8 cellular contexts compared by ENCODE assay signal in the genomic region with DNA sequence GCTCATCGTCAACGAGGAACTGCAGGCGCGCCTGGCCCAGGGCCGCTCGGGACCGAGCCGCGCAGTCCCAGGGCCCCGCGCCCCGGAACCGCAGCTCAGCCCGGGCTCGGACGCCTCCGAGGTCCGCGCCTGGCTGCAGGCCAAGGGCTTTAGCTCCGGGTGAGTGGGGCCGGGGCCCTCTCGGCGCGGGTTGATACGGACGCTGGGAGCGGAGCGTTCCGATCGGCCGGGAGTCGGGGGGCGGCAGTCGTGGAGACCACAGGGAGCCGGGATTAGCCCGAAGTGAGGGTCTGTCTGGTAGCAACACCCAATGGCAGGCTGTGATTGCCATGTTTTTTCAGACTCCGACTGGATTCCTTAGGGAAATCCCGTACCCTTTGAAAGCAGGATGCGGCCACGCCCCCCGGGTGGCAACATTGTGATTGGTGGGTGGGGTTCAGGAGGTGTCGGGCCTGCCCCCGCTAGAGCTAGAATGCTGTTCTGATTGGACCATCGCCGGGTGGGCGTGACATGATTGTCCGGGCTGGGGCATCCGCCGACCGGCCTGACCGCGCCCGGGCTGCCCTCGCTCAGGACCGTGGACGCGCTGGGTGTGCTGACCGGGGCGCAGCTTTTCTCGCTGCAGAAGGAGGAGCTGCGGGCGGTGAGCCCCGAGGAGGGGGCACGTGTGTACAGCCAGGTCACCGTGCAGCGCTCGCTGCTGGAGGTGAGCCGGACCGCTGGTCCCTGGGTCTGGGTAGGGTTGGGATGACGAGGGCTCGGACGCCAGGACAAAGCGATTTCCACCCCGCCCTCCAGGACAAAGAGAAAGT. TPM values are rescaled to one million over a fixed set of nuclear protein-coding genes. Genes with fewer than 3 reads are reported as not detected.
DNase-seq lines count a peak whose midpoint lies in the region; ATAC-seq and TF ChIP-seq lines count a peak whose summit lies in the region.

No MANE protein-coding gene starts in this region.

- ATAC-seq in GM21390 (IDR thresholded peaks at IDR 0.05; ENCODE audit: unreplicated experiment): no peak

- no peak for TF ChIP-seq CTCF in WERI-Rb-1 (IDR thresholded peaks at IDR 0.05; ENCODE audit: low read depth, low read length)
- no peak for TF ChIP-seq CTCF in choroid plexus epithelial cell (conservative IDR thresholded peaks at IDR 0.05; ENCODE audit: low read depth, low read length)
- no peak for TF ChIP-seq CTCF in retinal pigment epithelial cell (conservative IDR thresholded peaks at IDR 0.05; ENCODE audit: low read depth, low read length)

- no peak overlapping the region for H2AFZ ChIP-seq in ACC112 (ENCODE audit: low read length, unreplicated experiment)

- H3K27ac ChIP-seq in ACC112 (ENCODE audit: low read depth, low read length): no peak overlapping the region
- H3K27ac ChIP-seq in WERI-Rb-1: peak overlapping the region; percentile 7; the same call in 1 of the 2 replicates
- no peak overlapping the region for H3K27ac ChIP-seq in iPS-20b (ENCODE audit: low read length)

- H3K4me3 ChIP-seq in ACC112 (ENCODE audit: low read depth, low read length) (peak overlapping the region; percentile 72), WERI-Rb-1 (ENCODE audit: low read depth, low read length) (peak overlapping the region; percentile 58), choroid plexus epithelial cell (ENCODE audit: low read depth, low read length) (peak overlapping the region; percentile 61), iPS-20b (ENCODE audit: low read length) (peak overlapping the region; percentile 83), retinal pigment epithelial cell (ENCODE audit: low read length) (peak overlapping the region; percentile 64)

- peaks cover 4% of the 10 kb centered on the region for H3K4me1 ChIP-seq in ACC112 (ENCODE audit: control insufficient read depth, insufficient read depth, low read length, unreplicated experiment)
- H3K4me1 ChIP-seq in iPS-20b (ENCODE audit: insufficient read depth, low read length): peaks cover 9% of the 10 kb centered on the region; the same call in 1 of the 2 replicates

- H3K27me3 ChIP-seq in ACC112 (ENCODE audit: insufficient read depth, low read length): peaks cover 23% of the 10 kb centered on the region
- peaks cover 1% of the 10 kb centered on the region for H3K27me3 ChIP-seq in WERI-Rb-1 (ENCODE audit: insufficient read depth, low read depth, severe bottlenecking)
- peaks cover 48% of the 10 kb centered on the region for H3K27me3 ChIP-seq in iPS-20b (ENCODE audit: insufficient read depth, low read length)

- H3K79me2 ChIP-seq in ACC112 (ENCODE audit: control insufficient read depth, insufficient read depth, low read length, unreplicated experiment): no peaks in the 10 kb centered on the region

- H3K9ac ChIP-seq in iPS-20b (ENCODE audit: low read depth, low read length): peak overlapping the region; percentile 75; the same call in 1 of the 2 replicates

- no peaks in the 10 kb centered on the region for H3K36me3 ChIP-seq in ACC112 (ENCODE audit: insufficient read depth, low read length)
- peaks cover 3% of the 10 kb centered on the region; the same call in 1 of the 2 replicates for H3K36me3 ChIP-seq in WERI-Rb-1
- peaks cover 14% of the 10 kb centered on the region; the same call in 1 of the 2 replicates for H3K36me3 ChIP-seq in iPS-20b (ENCODE audit: insufficient read depth, low read depth, low read length)

- H3K9me3 ChIP-seq in WERI-Rb-1 (ENCODE audit: severe bottlenecking) (no peaks in the 10 kb centered on the region), iPS-20b (ENCODE audit: insufficient read depth, low read depth, low read length) (no peaks in the 10 kb centered on the region)

- DNase-seq in H4 (ENCODE audit: low spot score): peak; percentile 63
- DNase-seq in WERI-Rb-1: peak; percentile 98
- peak; percentile 94 for DNase-seq in choroid plexus epithelial cell (ENCODE audit: low read depth)
- DNase-seq in retinal pigment epithelial cell (ENCODE audit: low read depth): peak; percentile 81
- no peak for DNase-seq in GDM1 (lab: John Stamatoyannopoulos, UW)

RNA-seq across cellular contexts. Expression of a gene that starts 11.3 kb away (rescaled TPM):
- 2.2 and 4.3 TPM in 2 replicates for total RNA-seq in H4 (2014; rRNA removed; shearing (Covaris generic))

RNA-seq across cellular contexts. Expression of a gene that starts 24.0 kb away (rescaled TPM):
- total RNA-seq in H4 (2014; rRNA removed; shearing (Covaris generic)): 18.1 and 43.0 TPM in 2 replicates

RNA-seq across cellular contexts. Expression of a gene that starts 30.5 kb away (rescaled TPM):
- total RNA-seq in H4 (2014; rRNA removed; shearing (Covaris generic)): 18.0 and 26.4 TPM in 2 replicates

RNA-seq across cellular contexts. Expression of a gene that starts 48.9 kb away (rescaled TPM):
- total RNA-seq in H4 (2014; rRNA removed; shearing (Covaris generic)): not detected in 2 replicates
